ENCODE assay signal across 18 cellular contexts in the genomic region with DNA sequence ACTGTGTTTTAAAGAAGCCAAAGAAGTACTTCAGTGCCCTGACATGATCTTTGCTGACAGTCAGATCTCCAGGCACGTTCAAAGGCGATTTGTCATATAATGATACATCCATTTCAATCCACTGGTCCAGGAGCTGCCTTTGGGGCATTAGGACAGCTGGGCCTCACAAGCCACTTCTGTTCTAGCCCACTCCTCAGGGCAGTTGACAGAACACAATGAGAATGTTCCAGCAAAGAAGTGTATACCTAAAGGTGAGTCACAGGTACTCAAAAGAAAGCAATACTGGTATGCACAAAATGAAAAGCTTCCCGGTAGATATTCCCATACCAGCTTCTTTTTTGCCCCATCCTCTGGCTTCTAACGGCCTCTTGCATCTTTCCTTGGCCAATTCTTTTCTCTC. TPM values are rescaled to one million over a fixed set of nuclear protein-coding genes. Genes with fewer than 3 reads are reported as not detected.
DNase-seq lines count a peak whose midpoint lies in the region; ATAC-seq and TF ChIP-seq lines count a peak whose summit lies in the region.
"Had no signal": no experiment of that assay in that cellular context is flagged by ENCODE, and none has a peak within 500 bp of the region (broad histone marks: within the 10 kb centered on the region; RNA-seq: fewer than 3 reads in every experiment).

No MANE protein-coding gene starts in this region.

- WGBS in endodermal cell (ENCODE audit: insufficient coverage in 1 of 2, insufficient read length in 1 of 2), 2 experiments, result 83 to 90% methylated on average over 4 of the region's 4 CpGs

- H3K9me3 Mint-ChIP-seq in endodermal cell, result peaks cover 6% of the 10 kb centered on the region
- H3K9me3 Mint-ChIP-seq: CD8-positive, alpha-beta memory T cell had no signal

- BruUV-seq in Panc1 (replicated peaks; lab: Mats Ljungman, UMichigan), result no TSS peak

- H3K4me1 ChIP-seq in Panc1 (ENCODE audit: control insufficient read depth, insufficient read depth, low read length) (no peaks in the 10 kb centered on the region), left lung (no peaks in the 10 kb centered on the region), endodermal cell (ENCODE audit: control insufficient read depth, insufficient read depth, low read length) (no peaks in the 10 kb centered on the region)
- H3K4me1 ChIP-seq: Caco-2 had no signal

- peaks cover 7% of the 10 kb centered on the region; the same call in 1 of the 2 replicates for H3K9me3 ChIP-seq in Panc1 (ENCODE audit: control insufficient read depth, insufficient read depth, low read depth, low read length)
- no peaks in the 10 kb centered on the region for H3K9me3 ChIP-seq in left lung
- H3K9me3 ChIP-seq in endodermal cell (ENCODE audit: control insufficient read depth, low read length), result no peaks in the 10 kb centered on the region

- H3K27me3 ChIP-seq in Panc1 (ENCODE audit: control insufficient read depth, insufficient read depth, low read length) (peaks cover 13% of the 10 kb centered on the region), left lung (no peaks in the 10 kb centered on the region), endodermal cell (ENCODE audit: control insufficient read depth, insufficient read depth, low read length, poor library complexity, severe bottlenecking) (no peaks in the 10 kb centered on the region)
- H3K27me3 ChIP-seq: BLaER1 had no signal

- no peak overlapping the region for H3K4me3 Mint-ChIP-seq in endodermal cell
- H3K4me3 Mint-ChIP-seq: CD8-positive, alpha-beta memory T cell; H9 had no signal

- H3K36me3 Mint-ChIP-seq in endodermal cell (ENCODE audit: low read depth), result no peaks in the 10 kb centered on the region
- H3K36me3 Mint-ChIP-seq: CD8-positive, alpha-beta memory T cell had no signal

- H3K27ac ChIP-seq in Panc1 (ENCODE audit: low read length) (no peak overlapping the region), left lung (no peak overlapping the region), endodermal cell (ENCODE audit: low read depth, low read length) (no peak overlapping the region)
- H3K27ac ChIP-seq: BLaER1, KMS-11 had no signal

- TF ChIP-seq CTCF in Panc1 (IDR thresholded peaks at IDR 0.05), result no peak
- no peak for TF ChIP-seq CTCF in epithelial cell of esophagus (IDR thresholded peaks at IDR 0.05; ENCODE audit: insufficient read depth, low read depth, low read length, missing control alignments)
- TF ChIP-seq CTCF in left lung (IDR thresholded peaks at IDR 0.05), result no peak
- no peak for TF ChIP-seq CTCF in endodermal cell (conservative IDR thresholded peaks at IDR 0.05)

- no peaks in the 10 kb centered on the region for H3K27me3 Mint-ChIP-seq in endodermal cell (ENCODE audit: insufficient read depth)

- H3K4me3 ChIP-seq in Panc1 (ENCODE audit: low read depth in 2 of 2, low read length in 2 of 2), result no peak overlapping the region
- no peak overlapping the region for H3K4me3 ChIP-seq in epithelial cell of esophagus (ENCODE audit: low read length)
- H3K4me3 ChIP-seq in left lung, result no peak overlapping the region
- no peak overlapping the region for H3K4me3 ChIP-seq in endodermal cell (ENCODE audit: low read length)
- H3K4me3 ChIP-seq: BLaER1, GM12878 had no signal

- DNase-seq in DMS53 treated with DMSO at 0.1 percent for 48 hours (lab: John Stamatoyannopoulos, UW; ENCODE audit: unreplicated experiment), result peak; percentile 52
- DNase-seq in Panc1 (ENCODE audit: low read depth, low spot score), result no peak
- peak; percentile 90 for DNase-seq in epithelial cell of esophagus (ENCODE audit: low read depth)
- no peak for DNase-seq in left lung
- no peak for DNase-seq in endodermal cell
- DNase-seq in NCI-H345 treated with DMSO at 0.1 percent for 48 hours (lab: John Stamatoyannopoulos, UW; ENCODE audit: unreplicated experiment), result no peak
- DNase-seq: AML-193; Caco-2; CD8-positive, alpha-beta memory T cell; DMS79; GOT3; H9 had no signal

- in situ Hi-C loops in Panc1 (cut with HindIII; ENCODE audit: low pct_unique_long_range_greater_than_20kb, low sequenced_read_pairs), result no loop called here

- POLR2A ChIA-PET in Panc1 (lab: Charles Lee), result interaction anchor here (0.6 to 2.6 kb wide), 12 partner anchors 9 to 183 kb away, joined by 3 to 11 read pairs (median 7); no protein-coding TSS in a partner anchor

- H3K36me3 ChIP-seq in Panc1 (ENCODE audit: control insufficient read depth, insufficient read depth, low read length) (no peaks in the 10 kb centered on the region), left lung (no peaks in the 10 kb centered on the region), endodermal cell (ENCODE audit: control insufficient read depth, insufficient read depth, low read length) (no peaks in the 10 kb centered on the region)
- H3K36me3 ChIP-seq: BLaER1 had no signal

- ATAC-seq in Panc1, result peak; percentile 9
- peak; percentile 60 for ATAC-seq in left lung
- no peak for ATAC-seq in HG02623 (IDR thresholded peaks at IDR 0.05; ENCODE audit: unreplicated experiment)
- ATAC-seq: GM12878 had no signal

- CTCF ChIA-PET in Panc1 (lab: Charles Lee), result interaction anchor here (0.5 to 8.1 kb wide), 13 partner anchors 9 to 705 kb away, joined by 3 to 113 read pairs (median 6); a partner anchor contains a TSS

- intact Hi-C loops in Panc1 (cut with micrococcal nuclease; ENCODE audit: unreplicated experiment) (no loop called here), left lung (cut with DNase I) (no loop called here)

- H3K9ac ChIP-seq in endodermal cell (ENCODE audit: extremely low read depth, low read length, poor library complexity, severe bottlenecking), result no peak overlapping the region
- H3K9ac ChIP-seq: BLaER1, KMS-11 had no signal

- no peaks in the 10 kb centered on the region for H3K4me1 Mint-ChIP-seq in endodermal cell
- H3K4me1 Mint-ChIP-seq: CD8-positive, alpha-beta memory T cell had no signal

- H3K27ac Mint-ChIP-seq in endodermal cell, result no peak overlapping the region
- H3K27ac Mint-ChIP-seq: H9 had no signal

RNA-seq across cellular contexts. Expression of a gene that starts 12.5 kb away (rescaled TPM):
- 255 TPM for total RNA-seq in Panc1 (2021; ENCODE audit: unreplicated experiment)
- polyA plus RNA-seq in Panc1 (2012; ENCODE audit: insufficient read length), result 324 TPM
- total RNA-seq in left lung, result 10 to 100 TPM; 14.5 to 16.3 TPM
- total RNA-seq in endodermal cell, result 10 to 100 TPM; 35.2 to 39.3 TPM
- 23.2 TPM for polyA plus RNA-seq in endodermal cell (2013, experiment 1 of 2)
- 23.8 TPM for polyA plus RNA-seq in endodermal cell (2013, experiment 2 of 2)

RNA-seq across cellular contexts. Expression of a gene that starts 39.4 kb away (rescaled TPM):
- total RNA-seq in Panc1 (2021; ENCODE audit: unreplicated experiment) (2.3 TPM), left lung (not detected), endodermal cell (not detected)
- 1.8 TPM for polyA plus RNA-seq in Panc1 (2012; ENCODE audit: insufficient read length)
- 1.3 TPM for polyA plus RNA-seq in endodermal cell (2013, experiment 1 of 2)
- 0.91 TPM for polyA plus RNA-seq in endodermal cell (2013, experiment 2 of 2)
- total RNA-seq: A673; Caco-2; CD8-positive, alpha-beta memory T cell; G401; GM12878 had no signal
- polyA plus RNA-seq: CD8-positive, alpha-beta memory T cell had no signal

RNA-seq across cellular contexts. Expression of a gene that starts 47.7 kb away (rescaled TPM):
- total RNA-seq in Panc1 (2021; ENCODE audit: unreplicated experiment) (3.0 TPM), left lung (under 1 TPM in 1 of 2 donors, not detected in 1; 0.15 TPM), endodermal cell (1 to 10 TPM in 1 of 2 donors, under 1 TPM in 1; 0.73 to 1.4 TPM)
- 4.4 TPM for polyA plus RNA-seq in Panc1 (2012; ENCODE audit: insufficient read length)
- 0.21 TPM for polyA plus RNA-seq in endodermal cell (2013, experiment 1 of 2)
- polyA plus RNA-seq in endodermal cell (2013, experiment 2 of 2), result 0.41 TPM
- total RNA-seq: G401 had no signal
- polyA plus RNA-seq: CD8-positive, alpha-beta memory T cell had no signal

Comparison
In these comparisons a context has a peak if more than half of its experiments do, and no peak if none do; other contexts are left out.
1. DNase-seq: peak in DMS53 treated with DMSO at 0.1 percent for 48 hours (single experiment) and epithelial cell of esophagus (single experiment); none in Panc1 (single experiment), left lung (0 of 2), endodermal cell (single experiment) and NCI-H345 treated with DMSO at 0.1 percent for 48 hours (single experiment).